ENCODE assay signal across 17 cellular contexts in genomic region chr4:152299553-152299952, GRCh38.
DNase-seq lines count a peak whose midpoint lies in the region; ATAC-seq and TF ChIP-seq lines count a peak whose summit lies in the region.
"Had no signal": no experiment of that assay in that cellular context is flagged by ENCODE, and none has a peak within 500 bp of the region (broad histone marks: within the 10 kb centered on the region; RNA-seq: fewer than 3 reads in every experiment).

No MANE protein-coding gene starts in this region.

- H3K27me3 ChIP-seq in DND-41 (ENCODE audit: insufficient read depth, low read length, poor library complexity) (no peaks in the 10 kb centered on the region), GM23338 (ENCODE audit: insufficient read depth) (no peaks in the 10 kb centered on the region), osteoblast (ENCODE audit: insufficient read depth, low read length) (peaks cover 6% of the 10 kb centered on the region), MM.1S (replicated peaks; ENCODE audit: insufficient read depth, low read length) (no peaks in the 10 kb centered on the region)
- H3K27me3 ChIP-seq: BLaER1 treated with 17β-estradiol and CSF1 and Interleukin-3, amounts not matched to agents 10 nM and 100 nM had no signal

- H3F3A ChIP-seq in GM23338 (replicated peaks; ENCODE audit: low read depth) (no peaks in the 10 kb centered on the region), MM.1S (ENCODE audit: insufficient read depth, low read length) (no peaks in the 10 kb centered on the region)

- H3K9ac ChIP-seq in DND-41 (ENCODE audit: low read depth, low read length): no peak overlapping the region
- H3K9ac ChIP-seq in MM.1S (ENCODE audit: low read length): no peak overlapping the region
- H3K9ac ChIP-seq: BLaER1 treated with 17β-estradiol and CSF1 and Interleukin-3, amounts not matched to agents 10 nM and 100 nM had no signal

- H3K27me3 Mint-ChIP-seq in GM23338 (ENCODE audit: insufficient read depth, low read depth, poor library complexity): peaks cover 2% of the 10 kb centered on the region
- H3K27me3 Mint-ChIP-seq: CD4-positive, alpha-beta T cell had no signal

- peak; percentile 59 for ATAC-seq in DND-41 (ENCODE audit: insufficient read depth, low read depth)
- ATAC-seq in GM23338: no peak
- no peak for ATAC-seq in GM18867 (IDR thresholded peaks at IDR 0.05; ENCODE audit: unreplicated experiment)
- ATAC-seq: A549; CD8-positive, alpha-beta T cell had no signal

- TF ChIP-seq CTCF in DND-41 (IDR thresholded peaks at IDR 0.05; ENCODE audit: borderline replicate concordance, extremely low read depth, low read length, poor library complexity, severe bottlenecking) (no peak), GM23338 (conservative IDR thresholded peaks at IDR 0.05; ENCODE audit: low read depth in 2 of 2) (no peak), osteoblast (IDR thresholded peaks at IDR 0.05; ENCODE audit: extremely low read depth, low read depth, low read length) (no peak), MM.1S (IDR thresholded peaks at IDR 0.05; ENCODE audit: low read length) (no peak)

- H3K27ac ChIP-seq in DND-41 (ENCODE audit: low read length) (no peak overlapping the region), GM23338 (ENCODE audit: low read depth) (no peak overlapping the region), osteoblast (ENCODE audit: low read depth, low read length) (no peak overlapping the region), MM.1S (ENCODE audit: low read length) (no peak overlapping the region)
- H3K27ac ChIP-seq: 22Rv1; A549; BLaER1 treated with 17β-estradiol and CSF1 and Interleukin-3, amounts not matched to agents 10 nM and 100 nM; C4-2B had no signal

- H3K36me3 ChIP-seq in DND-41 (ENCODE audit: insufficient read depth, low read length) (no peaks in the 10 kb centered on the region), GM23338 (ENCODE audit: insufficient read depth) (no peaks in the 10 kb centered on the region), osteoblast (ENCODE audit: insufficient read depth, low read length) (no peaks in the 10 kb centered on the region), MM.1S (replicated peaks; ENCODE audit: insufficient read depth, low read length) (no peaks in the 10 kb centered on the region)
- H3K36me3 ChIP-seq: BLaER1 treated with 17β-estradiol and CSF1 and Interleukin-3, amounts not matched to agents 10 nM and 100 nM had no signal

- no peaks in the 10 kb centered on the region for H3K9me2 ChIP-seq in GM23338 (ENCODE audit: insufficient read depth)
- H3K9me2 ChIP-seq in MM.1S (replicated peaks; ENCODE audit: insufficient read depth, low read length): no peaks in the 10 kb centered on the region

- H3K9me3 ChIP-seq in DND-41 (ENCODE audit: insufficient read depth, low read length, severe bottlenecking) (no peaks in the 10 kb centered on the region), osteoblast (ENCODE audit: low read depth, low read length) (no peaks in the 10 kb centered on the region), MM.1S (replicated peaks; ENCODE audit: insufficient read depth, low read length) (no peaks in the 10 kb centered on the region)
- H3K9me3 ChIP-seq: A549; BLaER1 treated with 17β-estradiol and CSF1 and Interleukin-3, amounts not matched to agents 10 nM and 100 nM; Caco-2 had no signal

- H3K4me1 ChIP-seq in DND-41 (ENCODE audit: insufficient read depth, low read length) (no peaks in the 10 kb centered on the region), GM23338 (ENCODE audit: insufficient read depth) (peaks cover 5% of the 10 kb centered on the region; the same call in 1 of the 2 replicates), osteoblast (ENCODE audit: insufficient read depth, low read length) (no peaks in the 10 kb centered on the region), MM.1S (ENCODE audit: low read length) (no peaks in the 10 kb centered on the region)
- H3K4me1 ChIP-seq: A549, Caco-2 had no signal

- H3K4me3 Mint-ChIP-seq in GM23338: no peak overlapping the region
- H3K4me3 Mint-ChIP-seq: B cell; CD4-positive, alpha-beta T cell; CD8-positive, alpha-beta T cell had no signal

- H3K79me2 ChIP-seq in DND-41 (ENCODE audit: insufficient read depth, low read length) (no peaks in the 10 kb centered on the region), GM23338 (replicated peaks; ENCODE audit: insufficient read depth) (no peaks in the 10 kb centered on the region), osteoblast (ENCODE audit: insufficient read depth, low read length) (no peaks in the 10 kb centered on the region), MM.1S (ENCODE audit: low read length) (no peaks in the 10 kb centered on the region)

- DNase-seq in DND-41 (no peak), GM23338 (ENCODE audit: low spot score) (no peak), osteoblast (ENCODE audit: insufficient read length, low spot score, missing footprints) (peak; percentile 77), MM.1S (no peak)
- DNase-seq: AML-193; Caco-2; Calu3; CD4-positive, alpha-beta T cell; CD8-positive, alpha-beta T cell; DMS79; GF-D8 had no signal

- H3K4me2 ChIP-seq in DND-41 (ENCODE audit: insufficient read depth, low read length) (no peak overlapping the region), GM23338 (no peak overlapping the region), osteoblast (ENCODE audit: insufficient read depth, low read length) (no peak overlapping the region), MM.1S (ENCODE audit: low read depth, low read length) (no peak overlapping the region)
- H3K4me2 ChIP-seq: A549 had no signal

- no peaks in the 10 kb centered on the region for H3K36me3 Mint-ChIP-seq in GM23338 (ENCODE audit: low read depth)
- H3K36me3 Mint-ChIP-seq: CD8-positive, alpha-beta T cell had no signal

- H3K4me1 Mint-ChIP-seq in GM23338: peaks cover 8% of the 10 kb centered on the region; the same call in 1 of the 3 replicates
- H3K4me1 Mint-ChIP-seq: B cell had no signal

- H3K4me3 ChIP-seq in DND-41 (ENCODE audit: low read depth in 1 of 2, low read length in 2 of 2) (no peak overlapping the region), GM23338 (no peak overlapping the region), osteoblast (ENCODE audit: insufficient read depth, low read length) (no peak overlapping the region), MM.1S (ENCODE audit: low read length) (no peak overlapping the region)
- H3K4me3 ChIP-seq: A549; BLaER1 treated with 17β-estradiol and CSF1 and Interleukin-3, amounts not matched to agents 10 nM and 100 nM had no signal

- no peaks in the 10 kb centered on the region for H4K20me1 ChIP-seq in DND-41 (ENCODE audit: insufficient read depth, low read length)
- H4K20me1 ChIP-seq in GM23338 (replicated peaks; ENCODE audit: insufficient read depth): no peaks in the 10 kb centered on the region
- no peaks in the 10 kb centered on the region for H4K20me1 ChIP-seq in osteoblast (ENCODE audit: insufficient read depth, low read length)
- no peaks in the 10 kb centered on the region for H4K20me1 ChIP-seq in MM.1S (ENCODE audit: insufficient read depth, low read length)
- H4K20me1 ChIP-seq: BLaER1 treated with 17β-estradiol and CSF1 and Interleukin-3, amounts not matched to agents 10 nM and 100 nM had no signal

- no peak overlapping the region for H3K27ac Mint-ChIP-seq in GM23338
- H3K27ac Mint-ChIP-seq: B cell; CD4-positive, alpha-beta T cell; CD8-positive, alpha-beta T cell had no signal

- H2AFZ ChIP-seq in DND-41 (ENCODE audit: low read depth, low read length) (no peak overlapping the region), GM23338 (peak overlapping the region; percentile 43; the same call in 1 of the 2 replicates), osteoblast (ENCODE audit: low read length) (no peak overlapping the region), MM.1S (ENCODE audit: low read length) (no peak overlapping the region)

- H3K9me3 Mint-ChIP-seq in GM23338: no peaks in the 10 kb centered on the region
- H3K9me3 Mint-ChIP-seq: CD4-positive, alpha-beta T cell; CD8-positive, alpha-beta T cell had no signal

TF ChIP-seq in GM23338, 12 proteins besides CTCF, POLR2A, EP300 and RAD21 (continues in another document):
- TF ChIP-seq NANOG (IDR thresholded peaks at IDR 0.05; ENCODE audit: borderline replicate concordance): no peak
- no peak for TF ChIP-seq REST (IDR thresholded peaks at IDR 0.05; ENCODE audit: unreplicated experiment)
- TF ChIP-seq EZH2phosphoT487 (IDR thresholded peaks at IDR 0.05; ENCODE audit: unreplicated experiment): no peak
- no peak for TF ChIP-seq STAT1 (IDR thresholded peaks at IDR 0.05; ENCODE audit: unreplicated experiment)
- TF ChIP-seq CREB1 (CRISPR knock-in tag; IDR thresholded peaks at IDR 0.05; ENCODE audit: low read depth): no peak
- TF ChIP-seq ZNF114 (CRISPR knock-in tag; IDR thresholded peaks at IDR 0.05): no peak
